ENCODE assay signal across 8 cellular contexts in the genomic region with DNA sequence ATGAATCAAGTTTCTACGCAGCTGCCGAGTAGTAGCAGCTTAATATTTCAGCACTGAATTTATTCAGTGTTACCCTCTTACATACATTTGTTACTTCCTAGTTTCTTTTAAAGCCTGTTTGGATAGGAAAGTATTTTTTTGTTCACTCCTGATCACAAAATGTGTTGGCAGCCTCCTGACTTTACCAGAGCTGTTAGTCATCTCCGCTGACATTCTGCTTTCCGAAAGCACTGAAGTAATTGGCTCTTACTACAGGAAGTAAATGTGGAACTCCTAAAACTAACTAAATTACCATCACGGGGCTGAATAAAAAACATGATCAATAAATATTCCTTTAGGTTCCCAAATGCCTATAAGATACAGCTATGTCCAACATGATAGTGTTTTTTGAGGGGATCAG.
A peak's percentile ranks its signal among the peaks of the same experiment; 100 is the strongest.
DNase-seq lines count a peak whose midpoint lies in the region; ATAC-seq and TF ChIP-seq lines count a peak whose summit lies in the region.

No MANE protein-coding gene starts in this region.

- H3K4me1 ChIP-seq in stomach smooth muscle (ENCODE audit: control insufficient read depth, insufficient read depth, low read length) = no peaks in the 10 kb centered on the region

- no peaks in the 10 kb centered on the region for H3K36me3 ChIP-seq in stomach smooth muscle (ENCODE audit: control insufficient read depth in 2 of 2, insufficient read depth in 2 of 2, low read length in 2 of 2)

- no peaks in the 10 kb centered on the region for H3K9me3 Mint-ChIP-seq in WTC11

- 0 out of 2 replicates have a peak overlapping the region, but pooled peaks have one; percentile 2 for H3K27ac Mint-ChIP-seq in WTC11

- peaks cover 19% of the 10 kb centered on the region for H3K4me1 Mint-ChIP-seq in WTC11

- H3K27me3 ChIP-seq in stomach smooth muscle (ENCODE audit: control insufficient read depth in 1 of 2, insufficient read depth in 2 of 2, low read length in 2 of 2) = no peaks in the 10 kb centered on the region

- in situ Hi-C loops in GM13976 (cut with MboI; ENCODE audit: low sequenced_read_pairs, unreplicated experiment) = no loop called here

- CTCF ChIA-PET in WTC11 (lab: Charles Lee) = interaction anchor here (1.1 to 4.1 kb wide), 2 partner anchors 21 to 27 kb away, joined by 3 to 25 read pairs; no protein-coding TSS in a partner anchor

- H3K27me3 Mint-ChIP-seq in WTC11 (ENCODE audit: low read depth) = no peaks in the 10 kb centered on the region

- POLR2A ChIA-PET in WTC11 (lab: Charles Lee) = no interaction called here

- no peaks in the 10 kb centered on the region for H3K9me3 ChIP-seq in stomach smooth muscle (ENCODE audit: control insufficient read depth in 2 of 2, low read length in 2 of 2)

- DNase-seq in stimulated activated CD4-positive, alpha-beta T cell treated with anti-CD3 and anti-CD28 coated beads, Interleukin-15, amount 100 ng/mL, for 48 hours (ENCODE audit: low read depth in 2 of 2) = peak; percentile 20 to 25
- DNase-seq in stimulated activated CD4-positive, alpha-beta T cell treated with anti-CD3 and anti-CD28 coated beads, Interleukin-12 subunit alpha, Interleukin-12 subunit beta, amount 100 ng/mL, for 4 hours = no peak
- no peak for DNase-seq in WTC11 (ENCODE audit: low spot score)
- DNase-seq in foreskin fibroblast = peak; percentile 52 to 70
- no peak for DNase-seq in GM13976 (ENCODE audit: low spot score)
- no peak for DNase-seq in GM20000 (ENCODE audit: low spot score)
- no peak for DNase-seq in DMS79 treated with DMSO at 0.1 percent for 48 hours (lab: John Stamatoyannopoulos, UW)

- peak overlapping the region in 1 of 2 donors; percentile 16 for H3K9ac ChIP-seq in stomach smooth muscle (ENCODE audit: low read length in 2 of 2)

- H3K27ac ChIP-seq in stomach smooth muscle (ENCODE audit: low read length) = no peak overlapping the region

- no peaks in the 10 kb centered on the region for H3K36me3 Mint-ChIP-seq in WTC11

- TF ChIP-seq CTCF in WTC11 (IDR thresholded peaks at IDR 0.05) = no peak
- TF ChIP-seq CTCF in foreskin fibroblast (IDR thresholded peaks at IDR 0.05; ENCODE audit: low read depth, low read length) = no peak
- TF ChIP-seq CTCF in GM13976 (IDR thresholded peaks at IDR 0.05; ENCODE audit: borderline replicate concordance, control extremely low read depth, extremely low read depth, insufficient read depth, missing control alignments) = no peak
- no peak for TF ChIP-seq CTCF in GM20000 (IDR thresholded peaks at IDR 0.05; ENCODE audit: extremely low read depth, missing control alignments)

- no peak for ATAC-seq in WTC11

- no peak overlapping the region for H3K4me3 Mint-ChIP-seq in WTC11

- H3K4me3 ChIP-seq in foreskin fibroblast (ENCODE audit: low read depth in 1 of 2, low read length in 2 of 2) (no peak overlapping the region), stomach smooth muscle (ENCODE audit: low read length in 2 of 2) (peak overlapping the region; percentile 24 to 50)

TF ChIP-seq in WTC11, 78 proteins besides CTCF, POLR2A, EP300 and RAD21:
- TF ChIP-seq, protein P1, sequence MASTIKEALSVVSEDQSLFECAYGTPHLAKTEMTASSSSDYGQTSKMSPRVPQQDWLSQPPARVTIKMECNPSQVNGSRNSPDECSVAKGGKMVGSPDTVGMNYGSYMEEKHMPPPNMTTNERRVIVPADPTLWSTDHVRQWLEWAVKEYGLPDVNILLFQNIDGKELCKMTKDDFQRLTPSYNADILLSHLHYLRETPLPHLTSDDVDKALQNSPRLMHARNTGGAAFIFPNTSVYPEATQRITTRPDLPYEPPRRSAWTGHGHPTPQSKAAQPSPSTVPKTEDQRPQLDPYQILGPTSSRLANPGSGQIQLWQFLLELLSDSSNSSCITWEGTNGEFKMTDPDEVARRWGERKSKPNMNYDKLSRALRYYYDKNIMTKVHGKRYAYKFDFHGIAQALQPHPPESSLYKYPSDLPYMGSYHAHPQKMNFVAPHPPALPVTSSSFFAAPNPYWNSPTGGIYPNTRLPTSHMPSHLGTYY (CRISPR knock-in tag; IDR thresholded peaks at IDR 0.05) = no peak
- TF ChIP-seq FOXJ3 (CRISPR knock-in tag; IDR thresholded peaks at IDR 0.05; ENCODE audit: borderline replicate concordance) (no peak), GABPB1 (CRISPR knock-in tag; IDR thresholded peaks at IDR 0.05) (no peak), FOXP1 (CRISPR knock-in tag; IDR thresholded peaks at IDR 0.05; ENCODE audit: borderline replicate concordance) (no peak), SP1 (CRISPR knock-in tag; conservative IDR thresholded peaks at IDR 0.05) (no peak), ZNF263 (CRISPR knock-in tag; IDR thresholded peaks at IDR 0.05; ENCODE audit: low read depth) (no peak), ELF4 (CRISPR knock-in tag; IDR thresholded peaks at IDR 0.05; ENCODE audit: low read depth) (no peak), OVOL2 (CRISPR knock-in tag; IDR thresholded peaks at IDR 0.05; ENCODE audit: borderline replicate concordance) (no peak), CREB1 (CRISPR knock-in tag; IDR thresholded peaks at IDR 0.05) (no peak), ESRRA (CRISPR knock-in tag; IDR thresholded peaks at IDR 0.05; ENCODE audit: borderline replicate concordance) (no peak), JUN (CRISPR knock-in tag; IDR thresholded peaks at IDR 0.05) (no peak), NFE2L1 (CRISPR knock-in tag; IDR thresholded peaks at IDR 0.05) (no peak), ZNF423 (CRISPR knock-in tag; IDR thresholded peaks at IDR 0.05) (no peak)
- TF ChIP-seq, protein P2, sequence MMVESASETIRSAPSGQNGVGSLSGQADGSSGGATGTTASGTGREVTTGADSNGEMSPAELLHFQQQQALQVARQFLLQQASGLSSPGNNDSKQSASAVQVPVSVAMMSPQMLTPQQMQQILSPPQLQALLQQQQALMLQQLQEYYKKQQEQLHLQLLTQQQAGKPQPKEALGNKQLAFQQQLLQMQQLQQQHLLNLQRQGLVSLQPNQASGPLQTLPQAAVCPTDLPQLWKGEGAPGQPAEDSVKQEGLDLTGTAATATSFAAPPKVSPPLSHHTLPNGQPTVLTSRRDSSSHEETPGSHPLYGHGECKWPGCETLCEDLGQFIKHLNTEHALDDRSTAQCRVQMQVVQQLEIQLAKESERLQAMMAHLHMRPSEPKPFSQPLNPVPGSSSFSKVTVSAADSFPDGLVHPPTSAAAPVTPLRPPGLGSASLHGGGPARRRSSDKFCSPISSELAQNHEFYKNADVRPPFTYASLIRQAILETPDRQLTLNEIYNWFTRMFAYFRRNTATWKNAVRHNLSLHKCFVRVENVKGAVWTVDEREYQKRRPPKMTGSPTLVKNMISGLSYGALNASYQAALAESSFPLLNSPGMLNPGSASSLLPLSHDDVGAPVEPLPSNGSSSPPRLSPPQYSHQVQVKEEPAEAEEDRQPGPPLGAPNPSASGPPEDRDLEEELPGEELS (CRISPR knock-in tag; IDR thresholded peaks at IDR 0.05) = no peak
- TF ChIP-seq, protein P3, sequence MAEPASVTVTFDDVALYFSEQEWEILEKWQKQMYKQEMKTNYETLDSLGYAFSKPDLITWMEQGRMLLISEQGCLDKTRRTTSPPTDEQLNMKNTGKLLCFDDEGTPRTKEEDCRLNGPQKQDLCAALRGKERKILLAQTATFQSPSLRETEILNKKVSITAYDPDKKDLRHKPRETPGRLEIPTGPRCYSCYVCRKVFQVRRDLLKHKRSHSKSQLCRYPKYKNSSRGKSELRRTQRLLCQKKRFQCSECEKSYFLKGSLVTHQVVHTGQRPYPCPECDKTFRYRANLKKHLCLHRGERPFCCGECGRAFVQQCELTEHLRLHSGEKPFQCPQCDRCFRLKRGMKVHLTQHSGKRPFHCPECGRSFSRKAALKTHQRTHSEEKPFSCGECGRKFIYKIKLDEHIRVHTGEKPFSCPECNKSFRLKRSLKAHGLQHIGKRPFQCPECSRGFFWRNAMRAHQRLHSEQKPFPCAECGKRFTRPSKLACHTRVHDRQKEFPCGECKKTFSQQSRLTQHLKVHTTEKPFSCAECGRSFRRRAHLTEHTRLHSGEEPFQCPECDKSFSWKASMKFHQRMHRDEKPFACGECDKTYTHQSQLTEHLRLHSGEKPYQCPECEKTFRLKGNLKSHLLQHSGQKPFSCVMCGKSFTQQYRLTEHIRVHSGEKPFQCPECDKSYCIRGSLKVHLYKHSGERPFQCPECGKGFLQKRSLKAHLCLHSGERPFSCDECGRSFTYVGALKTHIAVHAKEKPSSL (CRISPR knock-in tag; conservative IDR thresholded peaks at IDR 0.05) = no peak
- TF ChIP-seq, protein P4, sequence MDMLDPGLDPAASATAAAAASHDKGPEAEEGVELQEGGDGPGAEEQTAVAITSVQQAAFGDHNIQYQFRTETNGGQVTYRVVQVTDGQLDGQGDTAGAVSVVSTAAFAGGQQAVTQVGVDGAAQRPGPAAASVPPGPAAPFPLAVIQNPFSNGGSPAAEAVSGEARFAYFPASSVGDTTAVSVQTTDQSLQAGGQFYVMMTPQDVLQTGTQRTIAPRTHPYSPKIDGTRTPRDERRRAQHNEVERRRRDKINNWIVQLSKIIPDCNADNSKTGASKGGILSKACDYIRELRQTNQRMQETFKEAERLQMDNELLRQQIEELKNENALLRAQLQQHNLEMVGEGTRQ (CRISPR knock-in tag; IDR thresholded peaks at IDR 0.05) = no peak
- TF ChIP-seq, protein P5, sequence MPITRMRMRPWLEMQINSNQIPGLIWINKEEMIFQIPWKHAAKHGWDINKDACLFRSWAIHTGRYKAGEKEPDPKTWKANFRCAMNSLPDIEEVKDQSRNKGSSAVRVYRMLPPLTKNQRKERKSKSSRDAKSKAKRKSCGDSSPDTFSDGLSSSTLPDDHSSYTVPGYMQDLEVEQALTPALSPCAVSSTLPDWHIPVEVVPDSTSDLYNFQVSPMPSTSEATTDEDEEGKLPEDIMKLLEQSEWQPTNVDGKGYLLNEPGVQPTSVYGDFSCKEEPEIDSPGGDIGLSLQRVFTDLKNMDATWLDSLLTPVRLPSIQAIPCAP (CRISPR knock-in tag; IDR thresholded peaks at IDR 0.05) = no peak

Comparison
In these comparisons a context has a peak if more than half of its experiments do, and no peak if none do; other contexts are left out.
1. DNase-seq: peak in stimulated activated CD4-positive, alpha-beta T cell treated with anti-CD3 and anti-CD28 coated beads, Interleukin-15, amount 100 ng/mL, for 48 hours (2 of 2) and foreskin fibroblast (2 of 2); none in stimulated activated CD4-positive, alpha-beta T cell treated with anti-CD3 and anti-CD28 coated beads, Interleukin-12 subunit alpha, Interleukin-12 subunit beta, amount 100 ng/mL, for 4 hours (single experiment), WTC11 (single experiment), GM13976 (single experiment), GM20000 (single experiment) and DMS79 treated with DMSO at 0.1 percent for 48 hours (single experiment).
2. H3K4me3 ChIP-seq: peak in stomach smooth muscle (2 of 2); none in foreskin fibroblast (0 of 2).